Comparison of ENCODE assay signal across 5 cellular contexts in the genomic region with DNA sequence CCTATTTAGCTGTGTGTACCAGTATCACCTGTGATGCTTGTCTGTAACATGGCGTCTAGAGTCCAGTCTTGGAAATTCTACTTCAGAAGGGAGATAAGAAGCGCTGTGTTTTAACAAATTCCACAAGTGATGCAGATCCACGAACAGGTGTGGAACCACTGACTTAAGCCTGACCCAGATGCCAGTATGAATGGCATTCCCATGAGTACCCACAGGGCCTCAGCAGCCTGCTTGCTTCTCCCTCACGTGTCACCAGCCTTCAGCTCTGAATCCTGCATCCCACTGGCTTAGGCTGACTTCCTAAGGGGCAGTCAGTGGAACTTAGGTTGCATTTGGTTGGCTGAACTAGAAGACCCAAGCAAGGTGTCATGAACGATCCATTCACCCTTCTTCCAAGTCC.
"Had no signal": no experiment of that assay in that cellular context is flagged by ENCODE, and none has a peak within 500 bp of the region (broad histone marks: within the 10 kb centered on the region; RNA-seq: fewer than 3 reads in every experiment).

No MANE protein-coding gene starts in this region.

- DNase-seq: H9, HCEC 1CT, IMR-90 had no signal

- H3K4me2 ChIP-seq: GM23338 had no signal

- H2AFZ ChIP-seq: GM23338 had no signal

- H3K4me3 ChIP-seq: GM23338, K562 had no signal

- ATAC-seq: GM23338, K562 had no signal
